18 cellular contexts compared by ENCODE assay signal in genomic region chr6:158061361-158061708, GRCh38.
A peak's percentile ranks its signal among the peaks of the same experiment; 100 is the strongest.
DNase-seq lines count a peak whose midpoint lies in the region; ATAC-seq, FAIRE-seq and TF ChIP-seq lines count a peak whose summit lies in the region.
"Had no signal": no experiment of that assay in that cellular context is flagged by ENCODE, and none has a peak within 500 bp of the region (broad histone marks: within the 10 kb centered on the region; RNA-seq: fewer than 3 reads in every experiment).

No MANE protein-coding gene starts in this region.

- no peaks in the 10 kb centered on the region for H3K27me3 ChIP-seq in CD4-positive, alpha-beta T cell (ENCODE audit: control insufficient read depth, insufficient read depth, low read length)
- H3K27me3 ChIP-seq in dorsolateral prefrontal cortex (no peaks in the 10 kb centered on the region), skeletal muscle satellite cell (ENCODE audit: control insufficient read depth, insufficient read depth, low read length) (no peaks in the 10 kb centered on the region), Karpas-422 (ENCODE audit: low read length) (no peaks in the 10 kb centered on the region)
- H3K27me3 ChIP-seq: cardiac muscle cell had no signal

- ATAC-seq in CD4-positive, alpha-beta T cell (ENCODE audit: poor library complexity), result no peak

- peak overlapping the region; percentile 36 for H3K27ac Mint-ChIP-seq in CD4-positive, alpha-beta T cell
- H3K27ac Mint-ChIP-seq: activated CD4-positive, alpha-beta memory T cell treated with anti-CD3 and anti-CD28 coated beads for 36 hours; memory B cell had no signal

- no peaks in the 10 kb centered on the region for H3K27me3 Mint-ChIP-seq in CD4-positive, alpha-beta T cell
- H3K27me3 Mint-ChIP-seq: activated CD4-positive, alpha-beta memory T cell treated with anti-CD3 and anti-CD28 coated beads for 36 hours; memory B cell had no signal

- no peak overlapping the region for H3K4me3 ChIP-seq in Jurkat, Clone E6-1 (ENCODE audit: low read length)
- H3K4me3 ChIP-seq in dorsolateral prefrontal cortex (peak overlapping the region in 1 of 59 donors; percentile 18), skeletal muscle satellite cell (ENCODE audit: low read length) (no peak overlapping the region), Karpas-422 (ENCODE audit: low read length) (no peak overlapping the region)
- H3K4me3 ChIP-seq: cardiac muscle cell had no signal

- H3K9me3 Mint-ChIP-seq in CD4-positive, alpha-beta T cell, result no peaks in the 10 kb centered on the region
- H3K9me3 Mint-ChIP-seq: activated CD4-positive, alpha-beta memory T cell treated with anti-CD3 and anti-CD28 coated beads for 36 hours; memory B cell had no signal

- peaks cover 31% of the 10 kb centered on the region for H3K4me1 Mint-ChIP-seq in CD4-positive, alpha-beta T cell (ENCODE audit: low read depth)

- intact Hi-C loops in CD4-positive, alpha-beta T cell (cut with DNase I, micrococcal nuclease), result no loop called here
- intact Hi-C loops in dorsolateral prefrontal cortex (cut with DNase I), result loop anchor here in 1 of 2 donors (10.0 kb wide), 1 partner anchor 747 kb away; no protein-coding TSS in a partner anchor

- CTCF ChIA-PET in CD4-positive, alpha-beta T cell (lab: Charles Lee), result no interaction called here

- H3K9ac ChIP-seq in skeletal muscle satellite cell (ENCODE audit: low read depth, low read length) (peak overlapping the region; percentile 83), Karpas-422 (ENCODE audit: low read length) (no peak overlapping the region)

- peaks cover 43% of the 10 kb centered on the region for H3K36me3 Mint-ChIP-seq in CD4-positive, alpha-beta T cell (ENCODE audit: low read depth)

- no peak overlapping the region for H2AFZ ChIP-seq in Karpas-422 (ENCODE audit: low read length)

- POLR2A ChIA-PET in CD4-positive, alpha-beta T cell (lab: Charles Lee), result interaction anchor here (1.4 kb wide), 1 partner anchor 80 kb away, joined by 3 read pairs; the partner anchor contains the start of gene SYNJ2

- in situ Hi-C loops in GM13976 (cut with MboI; ENCODE audit: low sequenced_read_pairs, unreplicated experiment), result no loop called here

- no peaks in the 10 kb centered on the region for H3K9me3 ChIP-seq in CD4-positive, alpha-beta T cell (ENCODE audit: control insufficient read depth, low read length)
- H3K9me3 ChIP-seq in skeletal muscle satellite cell (replicated peaks; ENCODE audit: low read length) (no peaks in the 10 kb centered on the region), Karpas-422 (ENCODE audit: low read length) (no peaks in the 10 kb centered on the region)
- H3K9me3 ChIP-seq: Caco-2 had no signal

- DNase-seq in CD4-positive, alpha-beta T cell, result no peak
- peak; percentile 36 for DNase-seq in Jurkat, Clone E6-1 (ENCODE audit: low read depth, low spot score)
- DNase-seq in dorsolateral prefrontal cortex, result peak in 3 of 10 donors; percentile 46 to 57 (median 47)
- DNase-seq in GM13976 (ENCODE audit: low spot score), result no peak
- no peak for DNase-seq in NCI-H1105 (lab: John Stamatoyannopoulos, UW)
- DNase-seq in Karpas-422, result no peak
- DNase-seq in frontal cortex (ENCODE audit: low spot score in 2 of 2), result no peak
- DNase-seq: activated CD4-positive, alpha-beta memory T cell treated with anti-CD3 and anti-CD28 coated beads for 36 hours; activated gamma-delta T cell treated with Interleukin-2 at 50 U/mL for 16 hours; Caco-2; KBM-7; NCI-H2171; OCI-M1; stimulated activated CD4-positive, alpha-beta T cell treated with anti-CD3 and anti-CD28 coated beads, Interleukin-2, amount 100 ng/mL, for 48 hours; stimulated activated naive CD4-positive, alpha-beta T cell had no signal

- H3K36me3 ChIP-seq in skeletal muscle satellite cell (ENCODE audit: insufficient read depth, low read length) (peaks cover 63% of the 10 kb centered on the region), Karpas-422 (ENCODE audit: insufficient read depth, low read length) (no peaks in the 10 kb centered on the region)
- H3K36me3 ChIP-seq: cardiac muscle cell had no signal

- H3K4me3 Mint-ChIP-seq in CD4-positive, alpha-beta T cell, result no peak overlapping the region
- H3K4me3 Mint-ChIP-seq: activated CD4-positive, alpha-beta memory T cell treated with anti-CD3 and anti-CD28 coated beads for 36 hours; memory B cell had no signal

- no peaks in the 10 kb centered on the region for H4K20me1 ChIP-seq in Karpas-422 (ENCODE audit: insufficient read depth, low read depth, low read length)

- no peak for FAIRE-seq in frontal cortex (lab: Jason Lieb, UNC)

- H3K4me2 ChIP-seq in skeletal muscle satellite cell (ENCODE audit: low read length) (no peak overlapping the region), Karpas-422 (ENCODE audit: low read depth, low read length, poor library complexity, severe bottlenecking) (no peak overlapping the region)

- TF ChIP-seq CTCF in CD4-positive, alpha-beta T cell (IDR thresholded peaks at IDR 0.05), result no peak
- no peak for TF ChIP-seq CTCF in dorsolateral prefrontal cortex (IDR thresholded peaks at IDR 0.05 in 54 of 56, conservative IDR thresholded peaks at IDR 0.05 in 2 of 56; ENCODE audit: low read depth in 1 of 56, partially characterized antibody in 56 of 56)
- no peak for TF ChIP-seq CTCF in GM13976 (IDR thresholded peaks at IDR 0.05; ENCODE audit: borderline replicate concordance, control extremely low read depth, extremely low read depth, insufficient read depth, missing control alignments)

- H3K9me2 ChIP-seq in Karpas-422 (replicated peaks; ENCODE audit: insufficient read depth, low read length), result no peaks in the 10 kb centered on the region

- no peaks in the 10 kb centered on the region for H3K79me2 ChIP-seq in Karpas-422 (ENCODE audit: low read length)

- peak overlapping the region; percentile 14 for H3K27ac ChIP-seq in CD4-positive, alpha-beta T cell (ENCODE audit: low read depth, low read length)
- peak overlapping the region in 57 of 59 donors; percentile 33 to 94 (median 83) for H3K27ac ChIP-seq in dorsolateral prefrontal cortex
- no peak overlapping the region for H3K27ac ChIP-seq in Karpas-422 (ENCODE audit: low read length)
- H3K27ac ChIP-seq: cardiac muscle cell had no signal

- H3K4me1 ChIP-seq in skeletal muscle satellite cell (ENCODE audit: control insufficient read depth, insufficient read depth, low read length), result peaks cover 55% of the 10 kb centered on the region
- no peaks in the 10 kb centered on the region for H3K4me1 ChIP-seq in Karpas-422 (ENCODE audit: low read length)
